Comparison of ENCODE assay signal across 1 cellular context in genomic region chr7:151079199-151079910, GRCh38.
TF ChIP-seq lines count a peak whose summit lies in the region.

No MANE protein-coding gene starts in this region.

TF ChIP-seq in H1, 55 proteins besides CTCF, POLR2A, EP300 and RAD21:
- TF ChIP-seq RNF2 (IDR thresholded peaks at IDR 0.05; ENCODE audit: borderline replicate concordance, low read depth, low read length, missing control alignments, poor library complexity, severe bottlenecking) = no peak
- TF ChIP-seq SIN3A (conservative IDR thresholded peaks at IDR 0.05 in 1 of 2, IDR thresholded peaks at IDR 0.05 in 1 of 2; ENCODE audit: low read depth in 1 of 2, low read length in 2 of 2) = no peak
